Comparison of ENCODE assay signal across 1 cellular context in genomic region chr14:53982546-53982945, GRCh38.
TF ChIP-seq lines count a peak whose summit lies in the region.

No MANE protein-coding gene starts in this region.

TF ChIP-seq in H1, 55 proteins besides CTCF, POLR2A, EP300 and RAD21 (continued from another document):
- TF ChIP-seq SP1 (IDR thresholded peaks at IDR 0.05; ENCODE audit: low read depth, low read length) (peak; percentile 54; the same call in 1 of the 2 replicates), SAP30 (IDR thresholded peaks at IDR 0.05; ENCODE audit: insufficient read depth, insufficient replicate concordance, low read length) (no peak), KDM1A (IDR thresholded peaks at IDR 0.05; ENCODE audit: borderline replicate concordance, low read length) (no peak), BCL11A (IDR thresholded peaks at IDR 0.05; ENCODE audit: low read depth in 2 of 2, low read length in 2 of 2) (no peak), CHD7 (IDR thresholded peaks at IDR 0.05; ENCODE audit: insufficient replicate concordance, low read length) (peak; percentile 93), POU5F1 (IDR thresholded peaks at IDR 0.05; ENCODE audit: low read depth, low read length) (peak; percentile 96), TCF12 (IDR thresholded peaks at IDR 0.05; ENCODE audit: low read depth, low read length) (0 out of 2 replicates have a peak, but pooled peaks have one; percentile 34)
